Comparison of ENCODE assay signal across 33 cellular contexts in the genomic region with DNA sequence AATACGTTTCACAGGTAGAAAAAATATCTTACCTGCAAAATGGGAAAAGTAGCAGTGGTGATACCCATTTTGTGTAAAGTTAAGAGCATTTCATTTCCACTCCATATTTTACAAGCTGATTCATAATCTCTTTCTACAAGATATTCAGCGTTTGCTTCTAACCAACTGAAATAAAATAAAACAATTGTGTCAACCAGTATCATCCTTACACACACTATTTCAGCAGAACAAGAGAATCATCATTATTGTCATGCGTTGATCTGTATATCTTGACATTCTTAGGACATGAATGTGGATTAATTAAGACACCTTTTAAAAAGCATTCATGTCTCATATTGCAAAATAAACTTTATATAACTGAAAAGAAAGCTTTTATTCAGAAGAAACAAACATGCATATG.
"Had no signal": no experiment of that assay in that cellular context is flagged by ENCODE, and none has a peak within 500 bp of the region (broad histone marks: within the 10 kb centered on the region; RNA-seq: fewer than 3 reads in every experiment).

No MANE protein-coding gene starts in this region.

- H3K27me3 ChIP-seq: adrenal gland, body of pancreas, brain microvascular endothelial cell, breast epithelium had no signal

- H3K4me1 ChIP-seq: adrenal gland, body of pancreas, breast epithelium had no signal

- FAIRE-seq: astrocyte, TTC549 had no signal

- H3K9me3 ChIP-seq: adrenal gland, body of pancreas, breast epithelium had no signal

- ATAC-seq: activated CD8-positive, alpha-beta T cell treated with anti-CD3 and anti-CD28 coated beads for 36 hours; activated naive CD4-positive, alpha-beta T cell treated with anti-CD3 and anti-CD28 coated beads, Interleukin-2, amount 50 U/mL, for 72 hours; activated T-cell treated with anti-CD3 and anti-CD28 coated beads, Interleukin-2, amount 50 U/mL, for 4 hours; activated T-cell treated with anti-CD3 and anti-CD28 coated beads, Interleukin-2, amount 50 U/mL, for 72 hours; activated T-helper 17 cell treated with anti-CD3 and anti-CD28 coated beads, Interleukin-2, amount 50 U/mL, for 72 hours; body of pancreas had no signal

- H3K27ac ChIP-seq: adrenal gland, body of pancreas, brain microvascular endothelial cell, breast epithelium, VCaP had no signal

- DNase-seq: activated B cell treated with CpG ODN at 0.5 μM for 24 hours; activated CD4-positive, alpha-beta memory T cell treated with anti-CD3 and anti-CD28 coated beads for 36 hours; activated CD4-positive, alpha-beta T cell treated with anti-CD3 and anti-CD28 coated beads for 4 hours; activated CD4-positive, alpha-beta T cell treated with anti-CD3 and anti-CD28 coated beads, Interleukin-2, amount 10 ng/mL, durations not matched to agents 24 days and 14 days; activated CD4-positive, alpha-beta T cell treated with anti-CD3 and anti-CD28 coated beads, Interleukin-2, amount 50 U/mL, for 1 hour; activated CD4-positive, alpha-beta T cell treated with anti-CD3 and anti-CD28 coated beads, Interleukin-2, amount 50 U/mL, for 4 hours; activated CD4-positive, CD25-positive, alpha-beta regulatory T cell treated with anti-CD3 and anti-CD28 coated beads, Interleukin-2, amount 50 U/mL, for 72 hours; activated CD8-positive, alpha-beta memory T cell treated with anti-CD3 and anti-CD28 coated beads, Interleukin-2, amount 50 U/mL, for 4 hours; activated CD8-positive, alpha-beta T cell treated with anti-CD3 and anti-CD28 coated beads for 36 hours; activated effector memory CD4-positive, alpha-beta T cell treated with anti-CD3 and anti-CD28 coated beads, Interleukin-2, amount 50 U/mL, for 16 hours; activated gamma-delta T cell treated with Interleukin-2 at 50 U/mL for 16 hours; activated naive CD4-positive, alpha-beta T cell; activated naive CD4-positive, alpha-beta T cell treated with anti-CD3 and anti-CD28 coated beads for 36 hours; activated naive CD4-positive, alpha-beta T cell treated with anti-CD3 and anti-CD28 coated beads, Interleukin-2, amount 50 U/mL, for 16 hours; activated naive CD8-positive, alpha-beta T cell treated with anti-CD3 and anti-CD28 coated beads for 36 hours; activated T-cell treated with anti-CD3 and anti-CD28 coated beads for 4 hours; activated T-cell treated with anti-CD3 and anti-CD28 coated beads, Interleukin-2, amount 50 U/mL, for 1 hour; activated T-cell treated with anti-CD3 and anti-CD28 coated beads, Interleukin-2, amount 50 U/mL, for 4 hours; activated T-cell treated with anti-CD3 and anti-CD28 coated beads, Interleukin-2, amount 50 U/mL, for 72 hours; adrenal gland; amniotic stem cell; aorta; body of pancreas; brain microvascular endothelial cell; central memory CD4-positive, alpha-beta T cell; T-helper 2 cell; T-helper 9 cell had no signal

- H3K4me3 ChIP-seq: adrenal gland, body of pancreas, breast epithelium had no signal

- H3K36me3 ChIP-seq: adrenal gland, brain microvascular endothelial cell, breast epithelium had no signal
